1 cellular context compared by ENCODE assay signal in the genomic region with DNA sequence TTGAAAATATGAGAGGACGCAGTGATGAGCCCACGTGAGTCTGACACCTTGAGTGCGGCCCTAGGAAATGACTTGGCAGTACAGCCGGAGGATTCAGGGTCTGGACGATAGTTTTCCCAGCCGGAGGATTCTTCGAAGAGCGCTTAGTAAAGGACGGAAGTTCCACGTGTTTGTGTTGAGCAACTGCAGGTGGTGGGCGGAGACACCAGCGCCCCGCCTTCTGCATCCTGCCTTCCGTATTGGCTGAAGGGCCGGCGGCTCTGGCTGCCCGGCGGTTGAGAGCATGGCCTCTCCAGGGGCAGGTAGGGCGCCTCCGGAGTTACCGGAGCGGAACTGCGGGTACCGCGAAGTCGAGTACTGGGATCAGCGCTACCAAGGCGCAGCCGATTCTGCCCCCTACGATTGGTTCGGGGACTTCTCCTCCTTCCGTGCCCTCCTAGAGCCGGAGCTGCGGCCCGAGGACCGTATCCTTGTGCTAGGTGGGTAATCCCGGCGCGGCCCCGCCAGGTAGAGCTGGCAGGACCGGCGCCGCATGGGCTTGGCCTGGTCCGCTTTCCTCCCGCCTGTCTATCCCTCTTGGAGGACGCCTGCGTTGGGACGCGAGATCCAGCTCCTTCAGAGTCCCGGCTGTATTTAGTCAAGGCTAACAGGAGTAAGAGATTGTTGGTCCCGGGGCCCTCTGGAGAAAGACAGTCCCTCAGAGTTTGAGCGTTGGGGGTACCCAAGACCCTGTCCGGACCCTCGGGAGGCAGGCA.
TF ChIP-seq lines count a peak whose summit lies in the region.

A gene (plus strand): TSS at position 261 of the 755 bp plus-strand sequence. CDS start 23 bp downstream, at position 284.

TF ChIP-seq in HEK293, 187 proteins besides CTCF, POLR2A, EP300 and RAD21 (continued from another document):
- TF ChIP-seq, protein P1, sequence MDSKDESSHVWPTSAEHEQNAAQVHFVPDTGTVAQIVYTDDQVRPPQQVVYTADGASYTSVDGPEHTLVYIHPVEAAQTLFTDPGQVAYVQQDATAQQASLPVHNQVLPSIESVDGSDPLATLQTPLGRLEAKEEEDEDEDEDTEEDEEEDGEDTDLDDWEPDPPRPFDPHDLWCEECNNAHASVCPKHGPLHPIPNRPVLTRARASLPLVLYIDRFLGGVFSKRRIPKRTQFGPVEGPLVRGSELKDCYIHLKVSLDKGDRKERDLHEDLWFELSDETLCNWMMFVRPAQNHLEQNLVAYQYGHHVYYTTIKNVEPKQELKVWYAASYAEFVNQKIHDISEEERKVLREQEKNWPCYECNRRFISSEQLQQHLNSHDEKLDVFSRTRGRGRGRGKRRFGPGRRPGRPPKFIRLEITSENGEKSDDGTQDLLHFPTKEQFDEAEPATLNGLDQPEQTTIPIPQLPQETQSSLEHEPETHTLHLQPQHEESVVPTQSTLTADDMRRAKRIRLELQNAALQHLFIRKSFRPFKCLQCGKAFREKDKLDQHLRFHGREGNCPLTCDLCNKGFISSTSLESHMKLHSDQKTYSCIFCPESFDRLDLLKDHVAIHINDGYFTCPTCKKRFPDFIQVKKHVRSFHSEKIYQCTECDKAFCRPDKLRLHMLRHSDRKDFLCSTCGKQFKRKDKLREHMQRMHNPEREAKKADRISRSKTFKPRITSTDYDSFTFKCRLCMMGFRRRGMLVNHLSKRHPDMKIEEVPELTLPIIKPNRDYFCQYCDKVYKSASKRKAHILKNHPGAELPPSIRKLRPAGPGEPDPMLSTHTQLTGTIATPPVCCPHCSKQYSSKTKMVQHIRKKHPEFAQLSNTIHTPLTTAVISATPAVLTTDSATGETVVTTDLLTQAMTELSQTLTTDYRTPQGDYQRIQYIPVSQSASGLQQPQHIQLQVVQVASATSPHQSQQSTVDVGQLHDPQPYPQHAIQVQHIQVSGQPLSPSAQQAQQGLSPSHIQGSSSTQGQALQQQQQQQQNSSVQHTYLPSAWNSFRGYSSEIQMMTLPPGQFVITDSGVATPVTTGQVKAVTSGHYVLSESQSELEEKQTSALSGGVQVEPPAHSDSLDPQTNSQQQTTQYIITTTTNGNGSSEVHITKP (tag by site-specific recombination; IDR thresholded peaks at IDR 0.05), result peak; percentile 88
- TF ChIP-seq ZNF394 (tag by site-specific recombination; IDR thresholded peaks at IDR 0.05; ENCODE audit: borderline replicate concordance), result no peak
- TF ChIP-seq ZNF274 (IDR thresholded peaks at IDR 0.05; ENCODE audit: low read length), result no peak
- no peak for TF ChIP-seq ZNF274 (tag by site-specific recombination; IDR thresholded peaks at IDR 0.05; ENCODE audit: borderline replicate concordance)
- TF ChIP-seq KLF9 (tag by site-specific recombination; IDR thresholded peaks at IDR 0.05; ENCODE audit: low read depth), result peak; percentile 75; the same call in 1 of the 2 replicates
- no peak for TF ChIP-seq ZNF776 (tag by site-specific recombination; IDR thresholded peaks at IDR 0.05; ENCODE audit: borderline replicate concordance)
- TF ChIP-seq KLF1 (tag by site-specific recombination; IDR thresholded peaks at IDR 0.05), result no peak
- TF ChIP-seq ZNF843 (tag by site-specific recombination; IDR thresholded peaks at IDR 0.05), result no peak
- TF ChIP-seq, protein P2, sequence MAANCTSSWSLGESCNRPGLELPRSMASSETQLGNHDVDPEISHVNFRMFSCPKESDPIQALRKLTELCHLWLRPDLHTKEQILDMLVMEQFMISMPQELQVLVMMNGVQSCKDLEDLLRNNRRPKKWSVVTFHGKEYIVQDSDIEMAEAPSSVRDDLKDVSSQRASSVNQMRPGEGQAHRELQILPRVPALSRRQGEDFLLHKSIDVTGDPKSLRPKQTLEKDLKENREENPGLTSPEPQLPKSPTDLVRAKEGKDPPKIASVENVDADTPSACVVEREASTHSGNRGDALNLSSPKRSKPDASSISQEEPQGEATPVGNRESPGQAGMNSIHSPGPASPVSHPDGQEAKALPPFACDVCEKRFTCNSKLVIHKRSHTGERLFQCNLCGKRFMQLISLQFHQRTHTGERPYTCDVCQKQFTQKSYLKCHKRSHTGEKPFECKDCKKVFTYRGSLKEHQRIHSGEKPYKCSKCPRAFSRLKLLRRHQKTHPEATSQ (tag by site-specific recombination; IDR thresholded peaks at IDR 0.05), result no peak
- TF ChIP-seq ZNF266 (tag by site-specific recombination; IDR thresholded peaks at IDR 0.05; ENCODE audit: low read depth), result no peak
- no peak for TF ChIP-seq BCL11B (tag by site-specific recombination; IDR thresholded peaks at IDR 0.05; ENCODE audit: low read depth)
- TF ChIP-seq, protein P3, sequence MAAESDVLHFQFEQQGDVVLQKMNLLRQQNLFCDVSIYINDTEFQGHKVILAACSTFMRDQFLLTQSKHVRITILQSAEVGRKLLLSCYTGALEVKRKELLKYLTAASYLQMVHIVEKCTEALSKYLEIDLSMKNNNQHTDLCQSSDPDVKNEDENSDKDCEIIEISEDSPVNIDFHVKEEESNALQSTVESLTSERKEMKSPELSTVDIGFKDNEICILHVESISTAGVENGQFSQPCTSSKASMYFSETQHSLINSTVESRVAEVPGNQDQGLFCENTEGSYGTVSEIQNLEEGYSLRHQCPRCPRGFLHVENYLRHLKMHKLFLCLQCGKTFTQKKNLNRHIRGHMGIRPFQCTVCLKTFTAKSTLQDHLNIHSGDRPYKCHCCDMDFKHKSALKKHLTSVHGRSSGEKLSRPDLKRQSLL (tag by site-specific recombination; IDR thresholded peaks at IDR 0.05), result peak; percentile 58; the same call in 1 of the 2 replicates
- peak; percentile 87 for TF ChIP-seq ZBTB20 (tag by site-specific recombination; IDR thresholded peaks at IDR 0.05)
- TF ChIP-seq ZNF311 (tag by site-specific recombination; IDR thresholded peaks at IDR 0.05; ENCODE audit: borderline replicate concordance), result no peak
- TF ChIP-seq ZNF501 (tag by site-specific recombination; IDR thresholded peaks at IDR 0.05), result peak; percentile 49; the same call in 1 of the 2 replicates
- no peak for TF ChIP-seq ZNF140 (tag by site-specific recombination; IDR thresholded peaks at IDR 0.05)
- no peak for TF ChIP-seq ZNF175 (tag by site-specific recombination; IDR thresholded peaks at IDR 0.05)
- peak; percentile 50 for TF ChIP-seq KLF16 (tag by site-specific recombination; IDR thresholded peaks at IDR 0.05)
- peak; percentile 99 for TF ChIP-seq ZEB2 (tag by site-specific recombination; IDR thresholded peaks at IDR 0.05)
- TF ChIP-seq ZBTB7A (tag by site-specific recombination; IDR thresholded peaks at IDR 0.05; ENCODE audit: low read depth), result no peak
